9 cellular contexts compared by ENCODE assay signal in the genomic region with DNA sequence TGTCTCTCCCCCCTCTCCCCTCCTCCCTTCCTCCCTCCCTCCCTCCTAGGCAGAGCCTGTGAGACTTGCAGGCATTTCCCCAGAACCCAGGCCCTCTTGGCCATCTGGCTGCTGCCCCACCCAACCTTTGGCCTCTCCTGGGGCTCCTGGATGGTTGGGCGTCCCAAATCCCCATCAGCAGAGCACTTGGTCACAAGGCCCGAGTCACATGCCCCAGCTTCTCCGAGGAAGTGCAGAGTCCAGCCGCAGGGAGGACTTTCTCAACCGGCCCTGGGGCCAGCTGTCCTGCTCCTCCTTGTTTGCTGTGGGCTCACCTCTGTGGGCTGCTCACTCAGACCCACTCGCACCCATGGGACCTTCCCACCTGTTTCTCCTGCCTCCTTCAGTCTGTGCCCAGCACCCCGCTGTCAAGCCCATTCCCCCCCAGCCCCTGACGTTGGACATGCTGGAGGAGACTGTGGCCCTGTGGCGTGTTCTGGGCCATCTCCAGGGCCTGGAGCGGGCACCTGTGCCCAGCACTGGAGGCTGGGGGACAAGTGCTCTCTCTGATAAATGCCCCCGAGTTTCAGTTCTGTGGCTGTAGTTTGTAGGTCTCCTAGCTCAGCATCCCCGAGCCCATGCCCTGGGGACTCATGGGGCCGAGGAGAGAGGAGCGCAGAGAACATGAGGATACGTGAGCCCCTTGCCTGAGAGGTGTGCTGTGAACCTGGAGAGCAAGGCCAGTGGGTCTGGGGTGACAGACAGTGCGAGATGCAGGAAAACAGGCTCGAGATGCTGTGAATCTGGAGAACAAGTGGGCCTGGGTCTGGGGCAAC. TPM values are rescaled to one million over a fixed set of nuclear protein-coding genes. Genes with fewer than 3 reads are reported as not detected.
DNase-seq lines count a peak whose midpoint lies in the region; ATAC-seq, FAIRE-seq and TF ChIP-seq lines count a peak whose summit lies in the region.
"Had no signal": no experiment of that assay in that cellular context is flagged by ENCODE, and none has a peak within 500 bp of the region (broad histone marks: within the 10 kb centered on the region; RNA-seq: fewer than 3 reads in every experiment).

No MANE protein-coding gene starts in this region.

- no peak overlapping the region for H4K91ac ChIP-seq in H1 (replicated peaks; ENCODE audit: insufficient read length, low read length)

- H2BK12ac ChIP-seq in H1 (ENCODE audit: low read depth, low read length): no peak overlapping the region

- peak overlapping the region; percentile 57 for H4K8ac ChIP-seq in H1 (ENCODE audit: extremely low read depth, insufficient read depth, low read length)

- H3K4me3 Mint-ChIP-seq in activated T-cell treated with anti-CD3 and anti-CD28 coated beads, Interleukin-2, amount 50 U/mL, for 72 hours: peak overlapping the region; percentile 78 to 90

- no peak for DNase-seq in activated T-cell treated with anti-CD3 and anti-CD28 coated beads, Interleukin-2, amount 50 U/mL, for 72 hours
- DNase-seq in activated T-cell treated with anti-CD3 and anti-CD28 coated beads, Interleukin-2, amount 50 U/mL, for 48 hours: no peak
- DNase-seq in H1 (ENCODE audit: low read depth in 1 of 2, low spot score in 2 of 2): no peak
- DNase-seq in stimulated activated CD4-positive, alpha-beta T cell treated with anti-CD3 and anti-CD28 coated beads, Interleukin-4, amount 100 ng/mL, for 4 hours: no peak
- no peak for DNase-seq in SIG-M5 (lab: John Stamatoyannopoulos, UW)
- DNase-seq in hepatic stellate cell (ENCODE audit: low spot score): no peak

- no peaks in the 10 kb centered on the region for H3K9me3 Mint-ChIP-seq in activated T-cell treated with anti-CD3 and anti-CD28 coated beads, Interleukin-2, amount 50 U/mL, for 72 hours

- TF ChIP-seq POLR2A in H1 (IDR thresholded peaks at IDR 0.05; ENCODE audit: control extremely low read depth in 1 of 2, low read depth in 2 of 2, low read length in 2 of 2): no peak

- H2BK15ac ChIP-seq in H1 (ENCODE audit: low read length): no peak overlapping the region

- H3K27ac ChIP-seq in H1 (ENCODE audit: low read depth, low read length) (no peak overlapping the region), muscle layer of duodenum (ENCODE audit: low read length) (peak overlapping the region; percentile 54), urinary bladder (ENCODE audit: low read depth) (peak overlapping the region; percentile 43)

- no peaks in the 10 kb centered on the region for H3K23me2 ChIP-seq in H1 (ENCODE audit: low read depth, low read length)

- H4K5ac ChIP-seq in H1 (ENCODE audit: insufficient read length, low read depth, low read length): no peak overlapping the region

- no peak overlapping the region for H3K56ac ChIP-seq in H1 (replicated peaks; ENCODE audit: insufficient read length, low read depth, low read length)

- 0 out of 2 replicates have a peak overlapping the region, but pooled peaks have one; percentile 48 for H2AK5ac ChIP-seq in H1 (ENCODE audit: low read depth, low read length)

- 0 out of 2 replicates have a peak overlapping the region, but pooled peaks have one; percentile 60 for H2BK5ac ChIP-seq in H1 (ENCODE audit: low read depth, low read length)

- H3K36me3 ChIP-seq in H1 (ENCODE audit: control insufficient read depth in 2 of 4, insufficient read depth in 4 of 4, low read length in 3 of 4) (peaks cover 0 to 2% (median 0%) of the 10 kb centered on the region in 4 experiments; a peak in 2 of 8 replicates), muscle layer of duodenum (ENCODE audit: control insufficient read depth in 1 of 2, insufficient read depth in 2 of 2, low read length in 2 of 2) (peaks cover 2 to 3% of the 10 kb centered on the region in 2 donors), urinary bladder (ENCODE audit: insufficient read depth) (no peaks in the 10 kb centered on the region)

- H3K14ac ChIP-seq in H1 (ENCODE audit: insufficient read length): no peak overlapping the region

- TF ChIP-seq CTCF in H1 (IDR thresholded peaks at IDR 0.05; ENCODE audit: control extremely low read depth in 1 of 3, insufficient read depth in 1 of 3, low read depth in 1 of 3, low read length in 3 of 3): no peak

- no peak overlapping the region for H3K4ac ChIP-seq in H1 (replicated peaks; ENCODE audit: insufficient read length, low read depth, low read length)

- peaks cover 21% of the 10 kb centered on the region for H3K79me1 ChIP-seq in H1 (ENCODE audit: low read depth, low read length)

- peak overlapping the region; percentile 69 for H3K27ac Mint-ChIP-seq in activated T-cell treated with anti-CD3 and anti-CD28 coated beads, Interleukin-2, amount 50 U/mL, for 72 hours

- CTCF ChIA-PET in H1 (lab: Charles Lee; ENCODE audit: partially characterized antibody): interaction anchor here (0.6 to 2.2 kb wide), 10 partner anchors 15 to 470 kb away, joined by 3 to 6 read pairs (median 4); no protein-coding TSS in a partner anchor

- no peak overlapping the region; the same call in 1 of the 2 replicates for H3K18ac ChIP-seq in H1 (ENCODE audit: extremely low read depth, low read length)

- peaks cover 1 to 13% of the 10 kb centered on the region in 2 experiments for H4K20me1 ChIP-seq in H1 (replicated peaks in 1 of 2; ENCODE audit: control insufficient read depth in 1 of 2, insufficient read depth in 2 of 2, low read length in 2 of 2)

- ATAC-seq in activated T-cell treated with anti-CD3 and anti-CD28 coated beads, Interleukin-2, amount 50 U/mL, for 72 hours (replicated peaks in 1 of 2): no peak

- H3K27me3 Mint-ChIP-seq in activated T-cell treated with anti-CD3 and anti-CD28 coated beads, Interleukin-2, amount 50 U/mL, for 72 hours (ENCODE audit: low read depth): no peaks in the 10 kb centered on the region

- TF ChIP-seq EP300 in H1 (IDR thresholded peaks at IDR 0.05; ENCODE audit: borderline replicate concordance in 1 of 2, low read depth in 2 of 2, low read length in 2 of 2): no peak

- no peak overlapping the region for H3K23ac ChIP-seq in H1 (ENCODE audit: insufficient read length)

- peaks cover 0 to 25% of the 10 kb centered on the region in 2 experiments; a peak in 2 of 4 replicates for H3K79me2 ChIP-seq in H1 (ENCODE audit: control insufficient read depth in 1 of 2, insufficient read depth in 2 of 2, low read length in 2 of 2)

- peaks cover 79% of the 10 kb centered on the region for H3K4me1 Mint-ChIP-seq in activated T-cell treated with anti-CD3 and anti-CD28 coated beads, Interleukin-2, amount 50 U/mL, for 72 hours (ENCODE audit: low read depth)

- H2AFZ ChIP-seq in H1 (ENCODE audit: low read length): no peak overlapping the region

- no peak for FAIRE-seq in H1 (lab: Jason Lieb, UNC)

- H3K36me3 Mint-ChIP-seq in activated T-cell treated with anti-CD3 and anti-CD28 coated beads, Interleukin-2, amount 50 U/mL, for 72 hours (ENCODE audit: insufficient read depth in 2 of 2): peaks cover 0 to 6% of the 10 kb centered on the region in 2 donors

- H3K9me3 ChIP-seq in H1 (ENCODE audit: insufficient read depth in 2 of 2, low read depth in 1 of 2, low read length in 1 of 2) (no peaks in the 10 kb centered on the region), muscle layer of duodenum (ENCODE audit: control insufficient read depth in 1 of 2, low read length in 2 of 2) (no peaks in the 10 kb centered on the region)

- H3K4me2 ChIP-seq in H1 (ENCODE audit: insufficient read depth in 1 of 2, low read depth in 2 of 2, low read length in 2 of 2): no peak overlapping the region

- no peak overlapping the region for H3K9ac ChIP-seq in H1 (replicated peaks in 1 of 4; ENCODE audit: extremely low read depth in 1 of 4, low read depth in 3 of 4, low read length in 3 of 4)

- no peak overlapping the region for H2BK120ac ChIP-seq in H1 (replicated peaks; ENCODE audit: low read depth, low read length)

- H2BK20ac ChIP-seq in H1 (ENCODE audit: low read length): no peak overlapping the region

- H3K27me3 ChIP-seq in H1 (replicated peaks in 1 of 4; ENCODE audit: control insufficient read depth in 3 of 4, extremely low read depth in 1 of 4, insufficient read depth in 3 of 4, low read length in 3 of 4): no peaks in the 10 kb centered on the region
- H3K27me3 ChIP-seq in muscle layer of duodenum (ENCODE audit: low read depth, low read length): no peaks in the 10 kb centered on the region

- POLR2A ChIA-PET in H1 (lab: Charles Lee; ENCODE audit: partially characterized antibody): interaction anchor here (0.9 kb wide), 1 partner anchor 9 kb away, joined by 3 read pairs; no protein-coding TSS in a partner anchor

- no peak overlapping the region for H3K4me3 ChIP-seq in H1 (ENCODE audit: extremely low read depth in 1 of 4, insufficient read depth in 2 of 4, low read depth in 3 of 4, low read length in 4 of 4)
- no peak overlapping the region for H3K4me3 ChIP-seq in muscle layer of duodenum (ENCODE audit: low read depth in 1 of 2, low read length in 2 of 2)
- no peak overlapping the region for H3K4me3 ChIP-seq in urinary bladder (ENCODE audit: low read depth, low read length)

- no peak for TF ChIP-seq RAD21 in H1 (IDR thresholded peaks at IDR 0.05 in 1 of 2, conservative IDR thresholded peaks at IDR 0.05 in 1 of 2; ENCODE audit: low read depth in 2 of 2, low read length in 2 of 2)

- H3K4me1 ChIP-seq in H1 (replicated peaks in 1 of 4; ENCODE audit: control insufficient read depth in 3 of 4, insufficient read depth in 4 of 4, low read length in 3 of 4): peaks cover 0 to 3% (median under 1%) of the 10 kb centered on the region in 4 experiments; a peak in 2 of 7 replicates
- peaks cover 10 to 18% of the 10 kb centered on the region in 2 donors for H3K4me1 ChIP-seq in muscle layer of duodenum (ENCODE audit: control insufficient read depth in 1 of 2, insufficient read depth in 2 of 2, low read length in 2 of 2)
- no peaks in the 10 kb centered on the region for H3K4me1 ChIP-seq in urinary bladder (ENCODE audit: insufficient read depth)

- 79% methylated on average over 15 of the region's 17 CpGs; no CpG with 5 or more reads in 1 of the 2 experiments for WGBS in H1 (ENCODE audit: extremely low coverage in 1 of 2, insufficient coverage in 1 of 2, insufficient read length in 1 of 2, insufficient replicate concordance in 2 of 2, low coverage in 1 of 2, low lambda C conversion rate in 2 of 2, missing lambda C conversion rate in 1 of 2), 2 experiments
- 81% methylated on average over 17 of the region's 17 CpGs for WGBS in urinary bladder

TF ChIP-seq in H1, 55 proteins besides CTCF, POLR2A, EP300 and RAD21:
- TF ChIP-seq FOSL1 (IDR thresholded peaks at IDR 0.05; ENCODE audit: insufficient read depth, low read depth, low read length): no peak
TF ChIP-seq in H1: peak in this region for 0.

RNA-seq across cellular contexts. Expression of gene ZNF750, which starts 42.3 kb away (rescaled TPM):
- not detected for total RNA-seq in activated T-cell treated with anti-CD3 and anti-CD28 coated beads, Interleukin-2, amount 50 U/mL, for 72 hours
- not detected in 2 replicates for total RNA-seq in H1 (2021; fragmentation: NEBNext Ultra II Directional; extraction: Animal tissue kit (Norgen Biotek cat#: 25700))
- 0.02 TPM in 1 of 2 replicates, not detected in the other for polyA plus RNA-seq in H1 (2011; rRNA removed)
- not detected for polyA plus RNA-seq in H1 (2011; cell fraction: cytosol; rRNA removed)
- not detected for polyA plus RNA-seq in H1 (2011; cell fraction: nucleus; rRNA removed)
- polyA plus RNA-seq in H1 (2012, experiment 1 of 2): 0.12 to 0.14 TPM in 2 of 4 replicates, not detected in the others
- 0.04 TPM for polyA plus RNA-seq in H1 (2012, experiment 2 of 2)
- 0.02 TPM for polyA plus RNA-seq in H1 (2013, experiment 1 of 2)
- 0.02 TPM for polyA plus RNA-seq in H1 (2013, experiment 2 of 2)
- not detected in 2 replicates for polyA minus RNA-seq in H1 (2011; rRNA and poly(A)+ RNA removed)
- not detected for polyA minus RNA-seq in H1 (2011; cell fraction: cytosol; rRNA and poly(A)+ RNA removed)
- polyA minus RNA-seq in H1 (2011; cell fraction: nucleus; rRNA and poly(A)+ RNA removed): not detected
- total RNA-seq in urinary bladder: 3.1 TPM
- 2.7 TPM for polyA plus RNA-seq in urinary bladder
- polyA plus RNA-seq: BJ had no signal
